ENCODE assay signal across 13 cellular contexts in genomic region chr15:68411276-68411675, GRCh38. TPM values are rescaled to one million over a fixed set of nuclear protein-coding genes. Genes with fewer than 3 reads are reported as not detected.
"Had no signal": no experiment of that assay in that cellular context is flagged by ENCODE, and none has a peak within 500 bp of the region (broad histone marks: within the 10 kb centered on the region; RNA-seq: fewer than 3 reads in every experiment).

No MANE protein-coding gene starts in this region.

- H3K27me3 ChIP-seq: gastrocnemius medialis, pancreas, tibial nerve had no signal

- H3K27ac ChIP-seq: epithelial cell of prostate, gastrocnemius medialis, pancreas, tibial nerve had no signal

- H3K36me3 ChIP-seq: gastrocnemius medialis, pancreas, tibial nerve had no signal

- DNase-seq: activated naive CD4-positive, alpha-beta T cell treated with Interleukin-2 at 50 U/mL for 16 hours; activated naive CD8-positive, alpha-beta T cell treated with anti-CD3 and anti-CD28 coated beads, Interleukin-2, amount 50 U/mL, for 24 hours; caudate nucleus; effector memory CD8-positive, alpha-beta T cell; gastrocnemius medialis; left ventricle myocardium superior; mesendoderm; T-helper 2 cell had no signal

- H3K9me3 ChIP-seq: gastrocnemius medialis, pancreas, tibial nerve had no signal

- H3K4me1 ChIP-seq: pancreas, tibial nerve had no signal

- H3K4me3 ChIP-seq: gastrocnemius medialis, pancreas, tibial nerve had no signal

- ATAC-seq: activated naive CD8-positive, alpha-beta T cell treated with anti-CD3 and anti-CD28 coated beads, Interleukin-2, amount 50 U/mL, for 24 hours; effector memory CD8-positive, alpha-beta T cell; gastrocnemius medialis; left ventricle myocardium superior; pancreas had no signal

RNA-seq across cellular contexts. Expression of gene ITGA11, which starts 20.7 kb away (rescaled TPM):
- polyA plus RNA-seq: keratinocyte, neural cell had no signal
